Comparison of ENCODE assay signal across 8 cellular contexts in genomic region chr19:3108775-3109174, GRCh38. TPM values are rescaled to one million over a fixed set of nuclear protein-coding genes. Genes with fewer than 3 reads are reported as not detected.
A peak's percentile ranks its signal among the peaks of the same experiment; 100 is the strongest.
DNase-seq lines count a peak whose midpoint lies in the region; ATAC-seq and TF ChIP-seq lines count a peak whose summit lies in the region.

No MANE protein-coding gene starts in this region.

- TF ChIP-seq CTCF in Caco-2 (IDR thresholded peaks at IDR 0.05; ENCODE audit: insufficient read depth in 1 of 2, low read depth in 1 of 2, low read length in 1 of 2, severe bottlenecking in 1 of 2, unreplicated experiment in 1 of 2): peak; percentile 72 to 74
- peak; percentile 90 for TF ChIP-seq CTCF in RWPE1 (conservative IDR thresholded peaks at IDR 0.05; ENCODE audit: low read depth)
- TF ChIP-seq CTCF in gastroesophageal sphincter (IDR thresholded peaks at IDR 0.05): peak in 3 of 4 experiments; percentile 63 to 78 (median 74)

- H3K27me3 ChIP-seq in Caco-2 (replicated peaks; ENCODE audit: control insufficient read depth, insufficient read depth, low read length): no peaks in the 10 kb centered on the region
- no peaks in the 10 kb centered on the region for H3K27me3 ChIP-seq in gastroesophageal sphincter

- ATAC-seq in gastroesophageal sphincter (no peak), HG03175 (IDR thresholded peaks at IDR 0.05; ENCODE audit: unreplicated experiment) (no peak)

- peak overlapping the region; percentile 55 for H3K27ac Mint-ChIP-seq in Caco-2 (ENCODE audit: unreplicated experiment)

- CTCF ChIA-PET in Caco-2 (lab: Charles Lee): interaction anchor here (0.6 to 2.7 kb wide), 8 partner anchors 17 to 1518 kb away, joined by 3 to 11 read pairs (median 4); no protein-coding TSS in a partner anchor
- CTCF ChIA-PET in RWPE1 (lab: Yijun Ruan, JAX): interaction anchor here (0.5 to 1.8 kb wide), 12 partner anchors 11 to 814 kb away, joined by 3 to 11 read pairs (median 3); no protein-coding TSS in a partner anchor

- H3K4me1 Mint-ChIP-seq in Caco-2 (ENCODE audit: low read depth, unreplicated experiment): no peaks in the 10 kb centered on the region

- H3K36me3 ChIP-seq in Caco-2 (ENCODE audit: control insufficient read depth, insufficient read depth, low read length): no peaks in the 10 kb centered on the region; the same call in 1 of the 2 replicates
- H3K36me3 ChIP-seq in gastroesophageal sphincter: peaks cover 0 to 35% of the 10 kb centered on the region in 2 donors

- no peaks in the 10 kb centered on the region for H3K27me3 Mint-ChIP-seq in Caco-2 (ENCODE audit: insufficient read depth, unreplicated experiment)

- H3K4me3 ChIP-seq in Caco-2 (ENCODE audit: low read depth, low read length): no peak overlapping the region
- H3K4me3 ChIP-seq in gastroesophageal sphincter: no peak overlapping the region

- H3K4me1 ChIP-seq in Caco-2 (no peaks in the 10 kb centered on the region; the same call in 1 of the 2 replicates), gastroesophageal sphincter (peaks cover 0 to 71% (median 18%) of the 10 kb centered on the region in 3 donors)

- intact Hi-C loops in Caco-2 (cut with micrococcal nuclease; ENCODE audit: unreplicated experiment): loop anchor here (1.0 to 5.0 kb wide), 2 partner anchors 32 to 146 kb away; no protein-coding TSS in a partner anchor

- peaks cover 23% of the 10 kb centered on the region for H3K36me3 Mint-ChIP-seq in Caco-2 (ENCODE audit: insufficient read depth, unreplicated experiment)

- H3K4me3 Mint-ChIP-seq in Caco-2 (ENCODE audit: unreplicated experiment): no peak overlapping the region

- 57% methylated on average over 2 of the region's 5 CpGs; no CpG with 5 or more reads in 1 of the 2 donors for WGBS in gastroesophageal sphincter (ENCODE audit: low coverage in 1 of 2), 2 donors

- no peak for TF ChIP-seq POLR2A in gastroesophageal sphincter (IDR thresholded peaks at IDR 0.05)

- H3K9me3 Mint-ChIP-seq in Caco-2 (ENCODE audit: unreplicated experiment): no peaks in the 10 kb centered on the region

- peak overlapping the region; percentile 56 for H3K27ac ChIP-seq in RWPE1
- H3K27ac ChIP-seq in gastroesophageal sphincter: no peak overlapping the region

- no TSS peak for BruUV-seq in Caco-2 (replicated peaks; lab: Mats Ljungman, UMichigan)

- H3K9me3 ChIP-seq in Caco-2 (no peaks in the 10 kb centered on the region), gastroesophageal sphincter (no peaks in the 10 kb centered on the region)

- TF ChIP-seq EP300 in gastroesophageal sphincter (IDR thresholded peaks at IDR 0.05): no peak

- DNase-seq in Caco-2: peak; percentile 66 to 70
- peak; percentile 73 for DNase-seq in HuH-7 (ENCODE audit: low spot score)
- DNase-seq in RWPE1 (ENCODE audit: low spot score): no peak
- peak; percentile 57 for DNase-seq in activated T-helper 9 cell treated with anti-CD3 and anti-CD28 coated beads, Interleukin-2, amount 50 U/mL, for 16 hours (ENCODE audit: low read depth)
- DNase-seq in renal cortical epithelial cell (ENCODE audit: low read depth): peak; percentile 31
- no peak for DNase-seq in COLO829 (ENCODE audit: low spot score)

- POLR2A ChIA-PET in Caco-2 (lab: Charles Lee) (no interaction called here), RWPE1 (lab: Yijun Ruan, JAX; ENCODE audit: low non-redundant PET) (no interaction called here)

RNA-seq across cellular contexts. Expression of gene GNA11, which starts 14.6 kb away (rescaled TPM):
- total RNA-seq in Caco-2 (2022) (50.0 and 50.7 TPM in 2 replicates), gastroesophageal sphincter (100 to 1,000 TPM in 1 of 4 donors, 10 to 100 TPM in 3; 68.4 to 154 (median 83.4) TPM), renal cortical epithelial cell (76.2 and 80.7 TPM in 2 replicates)

RNA-seq across cellular contexts. Expression of gene GNA15, which starts 27.1 kb away (rescaled TPM):
- total RNA-seq in Caco-2 (2022) (not detected in 2 replicates), gastroesophageal sphincter (1 to 10 TPM; 1.2 to 9.3 (median 5.7) TPM), renal cortical epithelial cell (2.1 TPM in 1 of 2 replicates, not detected in the other)

RNA-seq across cellular contexts. Expression of gene TLE5, which starts 46.5 kb away (rescaled TPM):
- total RNA-seq in Caco-2 (2022) (132 and 144 TPM in 2 replicates), gastroesophageal sphincter (100 to 1,000 TPM; 502 to 905 (median 558) TPM), renal cortical epithelial cell (83.2 and 170 TPM in 2 replicates)

Comparison
In these comparisons a context has a peak if more than half of its experiments do, and no peak if none do; other contexts are left out.
1. DNase-seq: peak in Caco-2 (2 of 2), HuH-7 (single experiment), activated T-helper 9 cell treated with anti-CD3 and anti-CD28 coated beads, Interleukin-2, amount 50 U/mL, for 16 hours (single experiment) and renal cortical epithelial cell (single experiment); none in RWPE1 (single experiment) and COLO829 (single experiment).
2. Peak in every context shown above with its lines, with median percentiles within 50 percentile points of each other: CTCF ChIP-seq.